ENCODE assay signal across 1 cellular context in genomic region chr15:74378853-74379252, GRCh38.
TF ChIP-seq lines count a peak whose summit lies in the region.

No MANE protein-coding gene starts in this region.

TF ChIP-seq in HepG2, 621 proteins besides CTCF, POLR2A, EP300 and RAD21 (continued from another document):
- no peak for TF ChIP-seq ZNF704 (CRISPR knock-in tag; IDR thresholded peaks at IDR 0.05; ENCODE audit: borderline replicate concordance)
- TF ChIP-seq DNMT3B (CRISPR knock-in tag; conservative IDR thresholded peaks at IDR 0.05), result no peak
- TF ChIP-seq ZSCAN30 (CRISPR knock-in tag; IDR thresholded peaks at IDR 0.05), result no peak
- no peak for TF ChIP-seq SALL1 (CRISPR knock-in tag; IDR thresholded peaks at IDR 0.05)
- no peak for TF ChIP-seq ZNF678 (CRISPR knock-in tag; IDR thresholded peaks at IDR 0.05)
- TF ChIP-seq POGZ (CRISPR knock-in tag; IDR thresholded peaks at IDR 0.05), result no peak
- TF ChIP-seq, protein P1, sequence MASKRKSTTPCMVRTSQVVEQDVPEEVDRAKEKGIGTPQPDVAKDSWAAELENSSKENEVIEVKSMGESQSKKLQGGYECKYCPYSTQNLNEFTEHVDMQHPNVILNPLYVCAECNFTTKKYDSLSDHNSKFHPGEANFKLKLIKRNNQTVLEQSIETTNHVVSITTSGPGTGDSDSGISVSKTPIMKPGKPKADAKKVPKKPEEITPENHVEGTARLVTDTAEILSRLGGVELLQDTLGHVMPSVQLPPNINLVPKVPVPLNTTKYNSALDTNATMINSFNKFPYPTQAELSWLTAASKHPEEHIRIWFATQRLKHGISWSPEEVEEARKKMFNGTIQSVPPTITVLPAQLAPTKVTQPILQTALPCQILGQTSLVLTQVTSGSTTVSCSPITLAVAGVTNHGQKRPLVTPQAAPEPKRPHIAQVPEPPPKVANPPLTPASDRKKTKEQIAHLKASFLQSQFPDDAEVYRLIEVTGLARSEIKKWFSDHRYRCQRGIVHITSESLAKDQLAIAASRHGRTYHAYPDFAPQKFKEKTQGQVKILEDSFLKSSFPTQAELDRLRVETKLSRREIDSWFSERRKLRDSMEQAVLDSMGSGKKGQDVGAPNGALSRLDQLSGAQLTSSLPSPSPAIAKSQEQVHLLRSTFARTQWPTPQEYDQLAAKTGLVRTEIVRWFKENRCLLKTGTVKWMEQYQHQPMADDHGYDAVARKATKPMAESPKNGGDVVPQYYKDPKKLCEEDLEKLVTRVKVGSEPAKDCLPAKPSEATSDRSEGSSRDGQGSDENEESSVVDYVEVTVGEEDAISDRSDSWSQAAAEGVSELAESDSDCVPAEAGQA (IDR thresholded peaks at IDR 0.05; ENCODE audit: low read depth), result no peak
- TF ChIP-seq, protein P1 (CRISPR knock-in tag; IDR thresholded peaks at IDR 0.05; ENCODE audit: borderline replicate concordance), result no peak
- TF ChIP-seq ZNF282 (IDR thresholded peaks at IDR 0.05; ENCODE audit: partially characterized antibody), result no peak
- no peak for TF ChIP-seq REL (CRISPR knock-in tag; conservative IDR thresholded peaks at IDR 0.05)
- TF ChIP-seq, protein P2, sequence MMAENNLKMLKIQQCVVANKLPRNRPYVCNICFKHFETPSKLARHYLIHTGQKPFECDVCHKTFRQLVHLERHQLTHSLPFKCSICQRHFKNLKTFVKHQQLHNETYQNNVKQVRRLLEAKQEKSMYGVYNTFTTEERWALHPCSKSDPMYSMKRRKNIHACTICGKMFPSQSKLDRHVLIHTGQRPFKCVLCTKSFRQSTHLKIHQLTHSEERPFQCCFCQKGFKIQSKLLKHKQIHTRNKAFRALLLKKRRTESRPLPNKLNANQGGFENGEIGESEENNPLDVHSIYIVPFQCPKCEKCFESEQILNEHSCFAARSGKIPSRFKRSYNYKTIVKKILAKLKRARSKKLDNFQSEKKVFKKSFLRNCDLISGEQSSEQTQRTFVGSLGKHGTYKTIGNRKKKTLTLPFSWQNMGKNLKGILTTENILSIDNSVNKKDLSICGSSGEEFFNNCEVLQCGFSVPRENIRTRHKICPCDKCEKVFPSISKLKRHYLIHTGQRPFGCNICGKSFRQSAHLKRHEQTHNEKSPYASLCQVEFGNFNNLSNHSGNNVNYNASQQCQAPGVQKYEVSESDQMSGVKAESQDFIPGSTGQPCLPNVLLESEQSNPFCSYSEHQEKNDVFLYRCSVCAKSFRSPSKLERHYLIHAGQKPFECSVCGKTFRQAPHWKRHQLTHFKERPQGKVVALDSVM (CRISPR knock-in tag; IDR thresholded peaks at IDR 0.05), result no peak
- TF ChIP-seq CREB1 (IDR thresholded peaks at IDR 0.05), result no peak
- no peak for TF ChIP-seq CREB1 (CRISPR knock-in tag; IDR thresholded peaks at IDR 0.05)
- TF ChIP-seq ZNF891 (CRISPR knock-in tag; IDR thresholded peaks at IDR 0.05), result no peak
